ENCODE assay signal across 19 cellular contexts in genomic region chr5:15510816-15511215, GRCh38. TPM values are rescaled to one million over a fixed set of nuclear protein-coding genes. Genes with fewer than 3 reads are reported as not detected.
A peak's percentile ranks its signal among the peaks of the same experiment; 100 is the strongest.
DNase-seq lines count a peak whose midpoint lies in the region; ATAC-seq and TF ChIP-seq lines count a peak whose summit lies in the region.
"Had no signal": no experiment of that assay in that cellular context is flagged by ENCODE, and none has a peak within 500 bp of the region (broad histone marks: within the 10 kb centered on the region; RNA-seq: fewer than 3 reads in every experiment).

No MANE protein-coding gene starts in this region.

- H3K4me3 Mint-ChIP-seq in activated CD4-positive, alpha-beta T cell treated with anti-CD3 and anti-CD28 coated beads, Interleukin-2, amount 10 ng/mL, durations not matched to agents 24 days and 14 days, result no peak overlapping the region
- H3K4me3 Mint-ChIP-seq: activated CD8-positive, alpha-beta T cell treated with anti-CD3 and anti-CD28 coated beads for 36 hours; mesothelial cell of epicardium had no signal

- no peaks in the 10 kb centered on the region for H3K27me3 Mint-ChIP-seq in activated CD4-positive, alpha-beta T cell treated with anti-CD3 and anti-CD28 coated beads, Interleukin-2, amount 10 ng/mL, durations not matched to agents 24 days and 14 days
- H3K27me3 Mint-ChIP-seq: activated CD8-positive, alpha-beta T cell treated with anti-CD3 and anti-CD28 coated beads for 36 hours had no signal

- no peak overlapping the region for H3K27ac Mint-ChIP-seq in activated CD4-positive, alpha-beta T cell treated with anti-CD3 and anti-CD28 coated beads, Interleukin-2, amount 10 ng/mL, durations not matched to agents 24 days and 14 days
- H3K27ac Mint-ChIP-seq: activated CD8-positive, alpha-beta T cell treated with anti-CD3 and anti-CD28 coated beads for 36 hours had no signal

- H3K36me3 Mint-ChIP-seq in activated CD4-positive, alpha-beta T cell treated with anti-CD3 and anti-CD28 coated beads, Interleukin-2, amount 10 ng/mL, durations not matched to agents 24 days and 14 days (ENCODE audit: low read depth), result no peaks in the 10 kb centered on the region

- TF ChIP-seq CTCF in left lung (IDR thresholded peaks at IDR 0.05), result no peak

- no peak overlapping the region for H3K27ac ChIP-seq in left lung
- H3K27ac ChIP-seq: epithelial cell of prostate, sigmoid colon had no signal

- peak; percentile 49 for ATAC-seq in left lung
- ATAC-seq in GM21576 (IDR thresholded peaks at IDR 0.05; ENCODE audit: unreplicated experiment), result no peak
- ATAC-seq in HG02678 (IDR thresholded peaks at IDR 0.05; ENCODE audit: unreplicated experiment), result no peak
- ATAC-seq: activated CD8-positive, alpha-beta T cell treated with anti-CD3 and anti-CD28 coated beads for 36 hours; HCT116 had no signal

- no peak overlapping the region for H3K4me3 ChIP-seq in left lung
- H3K4me3 ChIP-seq: sigmoid colon had no signal

- no peaks in the 10 kb centered on the region for H3K36me3 ChIP-seq in left lung
- H3K36me3 ChIP-seq: sigmoid colon had no signal

- H3K4me1 ChIP-seq in left lung, result no peaks in the 10 kb centered on the region

- H3K4me1 Mint-ChIP-seq in activated CD4-positive, alpha-beta T cell treated with anti-CD3 and anti-CD28 coated beads, Interleukin-2, amount 10 ng/mL, durations not matched to agents 24 days and 14 days, result no peaks in the 10 kb centered on the region

- intact Hi-C loops in left lung (cut with DNase I), result no loop called here
- intact Hi-C loops in activated CD4-positive, alpha-beta T cell treated with anti-CD3 and anti-CD28 coated beads, Interleukin-2, amount 10 ng/mL, durations not matched to agents 24 days and 14 days (cut with micrococcal nuclease), result no loop called here

- no peaks in the 10 kb centered on the region for H3K27me3 ChIP-seq in left lung
- H3K27me3 ChIP-seq: sigmoid colon had no signal

- peak; percentile 54 for DNase-seq in A172 (ENCODE audit: low spot score)
- peak; percentile 69 for DNase-seq in GM04504 (ENCODE audit: low read depth)
- DNase-seq in amniotic stem cell (lab: John Stamatoyannopoulos, UW), result peak; percentile 16
- no peak for DNase-seq in left lung
- DNase-seq in putamen (ENCODE audit: low spot score), result no peak
- DNase-seq in activated CD4-positive, alpha-beta T cell treated with anti-CD3 and anti-CD28 coated beads, Interleukin-2, amount 10 ng/mL, durations not matched to agents 24 days and 14 days, result no peak
- DNase-seq: activated CD8-positive, alpha-beta T cell treated with anti-CD3 and anti-CD28 coated beads for 36 hours; COR-L47; islet precursor cell; MV-4-11; NCI-H2107; NCI-H69; sigmoid colon had no signal

- no peaks in the 10 kb centered on the region for H3K9me3 ChIP-seq in left lung
- H3K9me3 ChIP-seq: sigmoid colon had no signal

- H3K9me3 Mint-ChIP-seq in activated CD4-positive, alpha-beta T cell treated with anti-CD3 and anti-CD28 coated beads, Interleukin-2, amount 10 ng/mL, durations not matched to agents 24 days and 14 days, result no peaks in the 10 kb centered on the region
- H3K9me3 Mint-ChIP-seq: activated CD8-positive, alpha-beta T cell treated with anti-CD3 and anti-CD28 coated beads for 36 hours; mesothelial cell of epicardium had no signal

RNA-seq across cellular contexts. Expression of gene FBXL7, which starts 10.8 kb away (rescaled TPM):
- total RNA-seq in A172 (2014; rRNA removed; shearing (Covaris generic)), result 4.0 and 4.1 TPM in 2 replicates
- 10 to 100 TPM; 12.0 to 14.5 TPM for total RNA-seq in left lung
- not detected in 2 replicates for total RNA-seq in activated CD4-positive, alpha-beta T cell treated with anti-CD3 and anti-CD28 coated beads, Interleukin-2, amount 10 ng/mL, durations not matched to agents 24 days and 14 days
- total RNA-seq: activated CD8-positive, alpha-beta T cell treated with anti-CD3 and anti-CD28 coated beads for 36 hours; G401 had no signal

Comparison
In these comparisons a context has a peak if more than half of its experiments do, and no peak if none do; other contexts are left out.
1. DNase-seq: peak in A172 (single experiment), GM04504 (single experiment) and amniotic stem cell (single experiment); none in left lung (0 of 2), putamen (single experiment) and activated CD4-positive, alpha-beta T cell treated with anti-CD3 and anti-CD28 coated beads, Interleukin-2, amount 10 ng/mL, durations not matched to agents 24 days and 14 days (single experiment).